In the genomic region with DNA sequence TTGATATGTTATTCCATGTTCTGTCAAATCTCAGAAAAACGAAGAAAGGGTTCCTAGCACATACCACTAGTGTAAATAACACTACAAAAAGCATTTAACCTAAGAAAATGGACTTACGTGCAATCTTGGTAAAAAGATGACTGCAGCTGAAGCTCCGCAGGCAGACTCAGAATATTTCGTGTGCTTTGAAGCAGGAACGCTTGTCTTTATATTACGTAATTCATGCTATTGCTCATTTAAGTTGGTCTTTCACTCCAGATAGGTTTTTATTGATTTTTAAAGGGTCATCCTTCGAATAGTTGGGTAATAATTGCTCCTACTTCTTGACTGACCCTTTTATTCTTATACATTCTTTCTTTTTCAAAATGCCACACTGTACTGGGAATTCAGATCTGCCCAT, we compare ENCODE assay signal across 3 cellular contexts.
TF ChIP-seq lines count a peak whose summit lies in the region.

No MANE protein-coding gene starts in this region.

TF ChIP-seq in HepG2, 621 proteins besides CTCF, POLR2A, EP300 and RAD21 (continues in another document):
- TF ChIP-seq, protein P1, sequence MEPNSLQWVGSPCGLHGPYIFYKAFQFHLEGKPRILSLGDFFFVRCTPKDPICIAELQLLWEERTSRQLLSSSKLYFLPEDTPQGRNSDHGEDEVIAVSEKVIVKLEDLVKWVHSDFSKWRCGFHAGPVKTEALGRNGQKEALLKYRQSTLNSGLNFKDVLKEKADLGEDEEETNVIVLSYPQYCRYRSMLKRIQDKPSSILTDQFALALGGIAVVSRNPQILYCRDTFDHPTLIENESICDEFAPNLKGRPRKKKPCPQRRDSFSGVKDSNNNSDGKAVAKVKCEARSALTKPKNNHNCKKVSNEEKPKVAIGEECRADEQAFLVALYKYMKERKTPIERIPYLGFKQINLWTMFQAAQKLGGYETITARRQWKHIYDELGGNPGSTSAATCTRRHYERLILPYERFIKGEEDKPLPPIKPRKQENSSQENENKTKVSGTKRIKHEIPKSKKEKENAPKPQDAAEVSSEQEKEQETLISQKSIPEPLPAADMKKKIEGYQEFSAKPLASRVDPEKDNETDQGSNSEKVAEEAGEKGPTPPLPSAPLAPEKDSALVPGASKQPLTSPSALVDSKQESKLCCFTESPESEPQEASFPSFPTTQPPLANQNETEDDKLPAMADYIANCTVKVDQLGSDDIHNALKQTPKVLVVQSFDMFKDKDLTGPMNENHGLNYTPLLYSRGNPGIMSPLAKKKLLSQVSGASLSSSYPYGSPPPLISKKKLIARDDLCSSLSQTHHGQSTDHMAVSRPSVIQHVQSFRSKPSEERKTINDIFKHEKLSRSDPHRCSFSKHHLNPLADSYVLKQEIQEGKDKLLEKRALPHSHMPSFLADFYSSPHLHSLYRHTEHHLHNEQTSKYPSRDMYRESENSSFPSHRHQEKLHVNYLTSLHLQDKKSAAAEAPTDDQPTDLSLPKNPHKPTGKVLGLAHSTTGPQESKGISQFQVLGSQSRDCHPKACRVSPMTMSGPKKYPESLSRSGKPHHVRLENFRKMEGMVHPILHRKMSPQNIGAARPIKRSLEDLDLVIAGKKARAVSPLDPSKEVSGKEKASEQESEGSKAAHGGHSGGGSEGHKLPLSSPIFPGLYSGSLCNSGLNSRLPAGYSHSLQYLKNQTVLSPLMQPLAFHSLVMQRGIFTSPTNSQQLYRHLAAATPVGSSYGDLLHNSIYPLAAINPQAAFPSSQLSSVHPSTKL (CRISPR knock-in tag; IDR thresholded peaks at IDR 0.05), result no peak
- TF ChIP-seq, protein P2, sequence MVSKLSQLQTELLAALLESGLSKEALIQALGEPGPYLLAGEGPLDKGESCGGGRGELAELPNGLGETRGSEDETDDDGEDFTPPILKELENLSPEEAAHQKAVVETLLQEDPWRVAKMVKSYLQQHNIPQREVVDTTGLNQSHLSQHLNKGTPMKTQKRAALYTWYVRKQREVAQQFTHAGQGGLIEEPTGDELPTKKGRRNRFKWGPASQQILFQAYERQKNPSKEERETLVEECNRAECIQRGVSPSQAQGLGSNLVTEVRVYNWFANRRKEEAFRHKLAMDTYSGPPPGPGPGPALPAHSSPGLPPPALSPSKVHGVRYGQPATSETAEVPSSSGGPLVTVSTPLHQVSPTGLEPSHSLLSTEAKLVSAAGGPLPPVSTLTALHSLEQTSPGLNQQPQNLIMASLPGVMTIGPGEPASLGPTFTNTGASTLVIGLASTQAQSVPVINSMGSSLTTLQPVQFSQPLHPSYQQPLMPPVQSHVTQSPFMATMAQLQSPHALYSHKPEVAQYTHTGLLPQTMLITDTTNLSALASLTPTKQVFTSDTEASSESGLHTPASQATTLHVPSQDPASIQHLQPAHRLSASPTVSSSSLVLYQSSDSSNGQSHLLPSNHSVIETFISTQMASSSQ (IDR thresholded peaks at IDR 0.05; ENCODE audit: low read depth), result no peak
- TF ChIP-seq, protein P2 (CRISPR knock-in tag; IDR thresholded peaks at IDR 0.05; ENCODE audit: borderline replicate concordance), result no peak
- TF ChIP-seq CEBPB (IDR thresholded peaks at IDR 0.05; ENCODE audit: borderline replicate concordance, low read depth, low read length), result peak; percentile 74

TF ChIP-seq in IMR-90, 13 proteins besides CTCF, POLR2A, EP300 and RAD21:
- TF ChIP-seq CEBPB (IDR thresholded peaks at IDR 0.05; ENCODE audit: low read depth, low read length) (peak; percentile 52), MAFK (IDR thresholded peaks at IDR 0.05; ENCODE audit: low read depth, low read length) (no peak), RCOR1 (IDR thresholded peaks at IDR 0.05; ENCODE audit: insufficient replicate concordance, low read length) (no peak), CHD1 (IDR thresholded peaks at IDR 0.05; ENCODE audit: low read depth, low read length) (no peak), RFX5 (IDR thresholded peaks at IDR 0.05; ENCODE audit: low read depth, low read length) (no peak), BHLHE40 (IDR thresholded peaks at IDR 0.05; ENCODE audit: low read depth, low read length) (no peak)
TF ChIP-seq in IMR-90: peak in this region for 1.

TF ChIP-seq in K562, 482 proteins besides CTCF, POLR2A, EP300 and RAD21:
- TF ChIP-seq, protein P3, sequence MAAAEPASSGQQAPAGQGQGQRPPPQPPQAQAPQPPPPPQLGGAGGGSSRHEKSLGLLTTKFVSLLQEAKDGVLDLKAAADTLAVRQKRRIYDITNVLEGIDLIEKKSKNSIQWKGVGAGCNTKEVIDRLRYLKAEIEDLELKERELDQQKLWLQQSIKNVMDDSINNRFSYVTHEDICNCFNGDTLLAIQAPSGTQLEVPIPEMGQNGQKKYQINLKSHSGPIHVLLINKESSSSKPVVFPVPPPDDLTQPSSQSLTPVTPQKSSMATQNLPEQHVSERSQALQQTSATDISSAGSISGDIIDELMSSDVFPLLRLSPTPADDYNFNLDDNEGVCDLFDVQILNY (CRISPR knock-in tag; IDR thresholded peaks at IDR 0.05), result no peak
- TF ChIP-seq CEBPG (CRISPR knock-in tag; IDR thresholded peaks at IDR 0.05), result no peak
- TF ChIP-seq CEBPG (tag; conservative IDR thresholded peaks at IDR 0.05 in 1 of 2, IDR thresholded peaks at IDR 0.05 in 1 of 2), result peak; percentile 35 to 49; a peak in 2 of 4 replicates
- no peak for TF ChIP-seq DACH1 (IDR thresholded peaks at IDR 0.05; ENCODE audit: partially characterized antibody)
- TF ChIP-seq SMAD1 (IDR thresholded peaks at IDR 0.05; ENCODE audit: low read depth, low read length, partially characterized antibody), result no peak
- peak; percentile 58 for TF ChIP-seq CEBPB (tag; IDR thresholded peaks at IDR 0.05)
- 0 out of 2 replicates have a peak, but pooled peaks have one; percentile 18 for TF ChIP-seq POLR2AphosphoS2 (IDR thresholded peaks at IDR 0.05; ENCODE audit: low read length)
